Comparison of ENCODE assay signal across 16 cellular contexts in genomic region chr11:134668076-134668475, GRCh38.
"Had no signal": no experiment of that assay in that cellular context is flagged by ENCODE, and none has a peak within 500 bp of the region (broad histone marks: within the 10 kb centered on the region; RNA-seq: fewer than 3 reads in every experiment).

No MANE protein-coding gene starts in this region.

- H3K4me3 ChIP-seq: esophagus squamous epithelium, gastroesophageal sphincter, neural progenitor cell, skin epidermis, suprapubic skin, tibial artery had no signal

- H3K9me3 ChIP-seq: esophagus squamous epithelium had no signal

- H3K4me2 ChIP-seq: neural progenitor cell had no signal

- H2AFZ ChIP-seq: neural progenitor cell, parathyroid adenoma had no signal

- H3K36me3 ChIP-seq: esophagus squamous epithelium, gastroesophageal sphincter, neural progenitor cell, suprapubic skin, tibial artery had no signal

- H3K9ac ChIP-seq: neural progenitor cell, parathyroid adenoma had no signal

- DNase-seq: effector memory CD4-positive, alpha-beta T cell; esophagus squamous epithelium; foreskin fibroblast; glutamatergic neuron; occipital lobe; stimulated activated CD4-positive, alpha-beta T cell treated with anti-CD3 and anti-CD28 coated beads, Interleukin-12 subunit alpha, Interleukin-12 subunit beta, amount 100 ng/mL, for 4 hours; stimulated activated naive CD4-positive, alpha-beta T cell treated with Interleukin-2 at 50 U/mL for 16 hours; tibial artery had no signal

- H3K27me3 ChIP-seq: neural progenitor cell had no signal

- H3K27ac ChIP-seq: epithelial cell of prostate, esophagus squamous epithelium, gastroesophageal sphincter, neural progenitor cell, parathyroid adenoma, skin epidermis, suprapubic skin, tibial artery had no signal

- H3K4me1 ChIP-seq: esophagus squamous epithelium, gastroesophageal sphincter, neural progenitor cell, parathyroid adenoma, suprapubic skin, tibial artery had no signal

- ATAC-seq: gastroesophageal sphincter, left lobe of liver, sciatic nerve had no signal
